17 cellular contexts compared by ENCODE assay signal in genomic region chr12:684416-684815, GRCh38. TPM values are rescaled to one million over a fixed set of nuclear protein-coding genes. Genes with fewer than 3 reads are reported as not detected.
DNase-seq lines count a peak whose midpoint lies in the region; ATAC-seq and TF ChIP-seq lines count a peak whose summit lies in the region.
"Had no signal": no experiment of that assay in that cellular context is flagged by ENCODE, and none has a peak within 500 bp of the region (broad histone marks: within the 10 kb centered on the region; RNA-seq: fewer than 3 reads in every experiment).

No MANE protein-coding gene starts in this region.

- in situ Hi-C loops in IMR-90 (cut with MboI; ENCODE audit: low sequenced_read_pairs): no loop called here

- H3K27ac ChIP-seq in CD4-positive, alpha-beta memory T cell (ENCODE audit: low read depth, low read length): peak overlapping the region; percentile 81
- no peak overlapping the region for H3K27ac ChIP-seq in IMR-90 (ENCODE audit: insufficient read depth, low read length)
- H3K27ac ChIP-seq in neural progenitor cell: no peak overlapping the region
- H3K27ac ChIP-seq in dorsolateral prefrontal cortex: no peak overlapping the region

- intact Hi-C loops in CD4-positive, alpha-beta memory T cell (cut with micrococcal nuclease): loop anchor here (2.0 kb wide), 2 partner anchors 18 to 40 kb away; no protein-coding TSS in a partner anchor
- intact Hi-C loops in IMR-90 (cut with micrococcal nuclease): loop anchor here (10.0 kb wide), 1 partner anchor 50 kb away; no protein-coding TSS in a partner anchor
- intact Hi-C loops in dorsolateral prefrontal cortex (cut with DNase I): no loop called here

- H3K36me3 Mint-ChIP-seq in CD4-positive, alpha-beta memory T cell: no peaks in the 10 kb centered on the region
- no peaks in the 10 kb centered on the region for H3K36me3 Mint-ChIP-seq in activated naive CD8-positive, alpha-beta T cell treated with anti-CD3 and anti-CD28 coated beads for 36 hours
- H3K36me3 Mint-ChIP-seq in neural progenitor cell: no peaks in the 10 kb centered on the region

- no peak overlapping the region for H2BK20ac ChIP-seq in IMR-90 (ENCODE audit: low read depth, low read length)

- H3K4me1 ChIP-seq in CD4-positive, alpha-beta memory T cell (ENCODE audit: insufficient read depth, low read length): peaks cover 33% of the 10 kb centered on the region
- no peaks in the 10 kb centered on the region; the same call in 1 of the 2 replicates for H3K4me1 ChIP-seq in IMR-90 (ENCODE audit: control insufficient read depth, insufficient read depth, low read length)
- peaks cover 5% of the 10 kb centered on the region for H3K4me1 ChIP-seq in neural progenitor cell

- no peaks in the 10 kb centered on the region for H3K9me1 ChIP-seq in IMR-90 (ENCODE audit: insufficient read depth, low read length)

- peak overlapping the region; percentile 90 to 100 (median 99) for H3K27ac Mint-ChIP-seq in CD4-positive, alpha-beta memory T cell
- H3K27ac Mint-ChIP-seq in activated naive CD8-positive, alpha-beta T cell treated with anti-CD3 and anti-CD28 coated beads for 36 hours: peak overlapping the region; percentile 52
- H3K27ac Mint-ChIP-seq in neural progenitor cell: peak overlapping the region; percentile 73

- POLR2A ChIA-PET in CD4-positive, alpha-beta memory T cell (lab: Charles Lee; ENCODE audit: partially characterized antibody): interaction anchor here (1.2 to 4.0 kb wide), 6 partner anchors 10 to 67 kb away, joined by 3 to 60 read pairs (median 22); partner anchors contain the start of gene WNK1
- POLR2A ChIA-PET in IMR-90 (lab: Charles Lee; ENCODE audit: unreplicated experiment): no interaction called here

- TF ChIP-seq CTCF in IMR-90 (conservative IDR thresholded peaks at IDR 0.05; ENCODE audit: low read depth, low read length) (no peak), neural progenitor cell (IDR thresholded peaks at IDR 0.05) (no peak), dorsolateral prefrontal cortex (IDR thresholded peaks at IDR 0.05 in 54 of 56, conservative IDR thresholded peaks at IDR 0.05 in 2 of 56; ENCODE audit: low read depth in 1 of 56, partially characterized antibody in 56 of 56) (no peak)

- H2AK9ac ChIP-seq in IMR-90 (replicated peaks; ENCODE audit: low read depth, low read length, poor library complexity): no peak overlapping the region

- H3K4me3 ChIP-seq in CD4-positive, alpha-beta memory T cell (ENCODE audit: low read length in 2 of 2): no peak overlapping the region
- H3K4me3 ChIP-seq in IMR-90 (ENCODE audit: insufficient read depth, low read depth, low read length) (no peak overlapping the region), neural progenitor cell (no peak overlapping the region), dorsolateral prefrontal cortex (no peak overlapping the region)
- H3K4me3 ChIP-seq: MG63 had no signal

- H3K27me3 Mint-ChIP-seq in CD4-positive, alpha-beta memory T cell: no peaks in the 10 kb centered on the region
- no peaks in the 10 kb centered on the region for H3K27me3 Mint-ChIP-seq in activated naive CD8-positive, alpha-beta T cell treated with anti-CD3 and anti-CD28 coated beads for 36 hours
- H3K27me3 Mint-ChIP-seq in neural progenitor cell (ENCODE audit: insufficient read depth, low read depth): peaks cover 21% of the 10 kb centered on the region

- H3K27me3 ChIP-seq in CD4-positive, alpha-beta memory T cell (ENCODE audit: insufficient read depth, low read length): no peaks in the 10 kb centered on the region
- H3K27me3 ChIP-seq in IMR-90 (ENCODE audit: control insufficient read depth, insufficient read depth, low read length) (peaks cover 7% of the 10 kb centered on the region), neural progenitor cell (no peaks in the 10 kb centered on the region), dorsolateral prefrontal cortex (no peaks in the 10 kb centered on the region)
- H3K27me3 ChIP-seq: MG63 had no signal

- no peak overlapping the region; the same call in 1 of the 2 replicates for H3K14ac ChIP-seq in IMR-90 (replicated peaks; ENCODE audit: low read depth, low read length)

- H3K4ac ChIP-seq in IMR-90 (ENCODE audit: low read depth, low read length): no peak overlapping the region

- H4K8ac ChIP-seq in IMR-90 (ENCODE audit: low read depth in 2 of 2, low read length in 2 of 2): no peak overlapping the region

- WGBS in IMR-90 (ENCODE audit: extremely low coverage in 2 of 2, insufficient read length in 1 of 2), 2 experiments: no CpG with 5 or more reads among the region's 4 CpGs

- no peak for ATAC-seq in IMR-90 (ENCODE audit: low read depth)
- ATAC-seq: esophagus mucosa, sciatic nerve had no signal

- no peak overlapping the region for H2BK5ac ChIP-seq in IMR-90 (ENCODE audit: low read depth, low read length, poor library complexity, severe bottlenecking)

- peaks cover 33 to 50% (median 37%) of the 10 kb centered on the region in 4 donors for H3K4me1 Mint-ChIP-seq in CD4-positive, alpha-beta memory T cell
- peaks cover 44% of the 10 kb centered on the region for H3K4me1 Mint-ChIP-seq in activated naive CD8-positive, alpha-beta T cell treated with anti-CD3 and anti-CD28 coated beads for 36 hours
- peaks cover 31% of the 10 kb centered on the region for H3K4me1 Mint-ChIP-seq in neural progenitor cell

- no peak overlapping the region for H3K4me2 ChIP-seq in IMR-90 (ENCODE audit: low read depth, low read length)
- no peak overlapping the region for H3K4me2 ChIP-seq in neural progenitor cell

- no peak overlapping the region for H4K5ac ChIP-seq in IMR-90 (ENCODE audit: low read depth, low read length)

- H3K56ac ChIP-seq in IMR-90 (ENCODE audit: extremely low read depth, insufficient read depth, low read length): no peak overlapping the region

- peaks cover 4% of the 10 kb centered on the region for H3F3A ChIP-seq in neural progenitor cell (ENCODE audit: low read depth)

- dilution Hi-C loops in IMR-90 (cut with HindIII; ENCODE audit: low sequenced_read_pairs, unreplicated experiment): no loop called here

- no peaks in the 10 kb centered on the region for H3K36me3 ChIP-seq in CD4-positive, alpha-beta memory T cell (ENCODE audit: insufficient read depth, low read length)
- H3K36me3 ChIP-seq in IMR-90 (ENCODE audit: control insufficient read depth, insufficient read depth, low read length) (no peaks in the 10 kb centered on the region), neural progenitor cell (no peaks in the 10 kb centered on the region)
- H3K36me3 ChIP-seq: MG63 had no signal

- no peaks in the 10 kb centered on the region for H3K79me2 ChIP-seq in neural progenitor cell (ENCODE audit: low read depth)

- peak overlapping the region in 6 of 8 donors; percentile 13 to 60 (median 34) for H3K4me3 Mint-ChIP-seq in CD4-positive, alpha-beta memory T cell
- no peak overlapping the region for H3K4me3 Mint-ChIP-seq in activated naive CD8-positive, alpha-beta T cell treated with anti-CD3 and anti-CD28 coated beads for 36 hours
- no peak overlapping the region for H3K4me3 Mint-ChIP-seq in neural progenitor cell

- H3K9me3 ChIP-seq in CD4-positive, alpha-beta memory T cell (ENCODE audit: control insufficient read depth in 1 of 2, low read length in 2 of 2): no peaks in the 10 kb centered on the region
- H3K9me3 ChIP-seq in IMR-90 (ENCODE audit: control insufficient read depth, insufficient read depth, low read length) (no peaks in the 10 kb centered on the region), neural progenitor cell (ENCODE audit: low read depth) (no peaks in the 10 kb centered on the region)
- H3K9me3 ChIP-seq: MG63 had no signal

- CTCF ChIA-PET in CD4-positive, alpha-beta memory T cell (lab: Charles Lee; ENCODE audit: partially characterized antibody): interaction anchor here (0.9 to 3.5 kb wide), 4 partner anchors 22 to 109 kb away, joined by 3 to 41 read pairs (median 4); partner anchors contain the start of gene WNK1
- CTCF ChIA-PET in IMR-90 (lab: Yijun Ruan, JAX): no interaction called here

- H4K20me1 ChIP-seq in IMR-90 (ENCODE audit: insufficient read depth, low read length): no peaks in the 10 kb centered on the region
- no peaks in the 10 kb centered on the region for H4K20me1 ChIP-seq in neural progenitor cell (ENCODE audit: low read depth)

- 0 out of 2 replicates have a peak overlapping the region, but pooled peaks have one; percentile 47 for H3K23ac ChIP-seq in IMR-90 (ENCODE audit: low read depth, low read length)

- H3K18ac ChIP-seq in IMR-90 (ENCODE audit: low read depth, low read length): no peak overlapping the region

- no peak overlapping the region for H2AK5ac ChIP-seq in IMR-90 (ENCODE audit: low read depth, low read length)

- no peak for TF ChIP-seq RAD21 in IMR-90 (IDR thresholded peaks at IDR 0.05; ENCODE audit: low read length)

- H4K91ac ChIP-seq in IMR-90 (ENCODE audit: insufficient read depth, low read depth, low read length): no peak overlapping the region

- no peak overlapping the region for H3K9ac ChIP-seq in IMR-90 (ENCODE audit: low read depth, low read length)
- H3K9ac ChIP-seq in neural progenitor cell: no peak overlapping the region

- H2BK120ac ChIP-seq in IMR-90 (ENCODE audit: low read depth, low read length): no peak overlapping the region

- BruUV-seq in IMR-90 (replicated peaks; lab: Mats Ljungman, UMichigan): no TSS peak

- H2AFZ ChIP-seq in IMR-90 (replicated peaks; ENCODE audit: low read length, poor library complexity): no peak overlapping the region
- H2AFZ ChIP-seq in neural progenitor cell (replicated peaks): no peak overlapping the region

- no peak for TF ChIP-seq POLR2A in IMR-90 (IDR thresholded peaks at IDR 0.05; ENCODE audit: low read depth, low read length)

- no peaks in the 10 kb centered on the region for H3K79me1 ChIP-seq in IMR-90 (ENCODE audit: low read depth in 1 of 2, low read length in 2 of 2)

- no peaks in the 10 kb centered on the region for H3K9me3 Mint-ChIP-seq in CD4-positive, alpha-beta memory T cell
- no peaks in the 10 kb centered on the region for H3K9me3 Mint-ChIP-seq in activated naive CD8-positive, alpha-beta T cell treated with anti-CD3 and anti-CD28 coated beads for 36 hours
- peaks cover 11% of the 10 kb centered on the region for H3K9me3 Mint-ChIP-seq in neural progenitor cell

- no peak for DNase-seq in CD4-positive, alpha-beta memory T cell
- DNase-seq in IMR-90: no peak
- DNase-seq in activated naive CD8-positive, alpha-beta T cell treated with anti-CD3 and anti-CD28 coated beads for 36 hours: no peak
- DNase-seq in neural progenitor cell (ENCODE audit: low spot score): peak; percentile 10
- DNase-seq in dorsolateral prefrontal cortex: no peak
- no peak for DNase-seq in LoVo (ENCODE audit: low spot score)
- DNase-seq in NCI-H345 (lab: John Stamatoyannopoulos, UW): no peak
- DNase-seq: activated CD8-positive, alpha-beta memory T cell treated with anti-CD3 and anti-CD28 coated beads for 24 hours; amygdala; caudate nucleus; DMS 273 treated with DMSO at 0.1 percent for 48 hours; GF-D8; MG63; NCI-H2227 treated with DMSO at 0.1 percent for 48 hours; RPMI8226 had no signal

- no peak overlapping the region for H2BK15ac ChIP-seq in IMR-90 (ENCODE audit: low read depth, low read length)

RNA-seq across cellular contexts. Expression of gene NINJ2, which starts 21.2 kb away (rescaled TPM):
- total RNA-seq in CD4-positive, alpha-beta memory T cell: 1 to 10 TPM; 3.7 to 4.5 TPM
- polyA plus RNA-seq in CD4-positive, alpha-beta memory T cell: 10 to 100 TPM; 25.5 to 30.3 TPM
- total RNA-seq in IMR-90 (2012; rRNA removed) (not detected in 2 replicates), neural progenitor cell (ENCODE audit: low replicate concordance) (0.37 TPM in 1 of 2 replicates, not detected in the other), dorsolateral prefrontal cortex (10 to 100 TPM in 88 of 120 experiments, 1 to 10 TPM in 32; 1.6 to 80.0 (median 16.4) TPM)
- not detected in 2 replicates for polyA plus RNA-seq in IMR-90 (2012; rRNA removed)
- not detected in 2 replicates for polyA plus RNA-seq in IMR-90 (2012; cell fraction: cytosol; rRNA removed)
- polyA plus RNA-seq in IMR-90 (2012; cell fraction: nucleus; rRNA removed; ENCODE audit: low replicate concordance): not detected in 2 replicates
- total RNA-seq in activated naive CD8-positive, alpha-beta T cell treated with anti-CD3 and anti-CD28 coated beads for 36 hours: 1 to 10 TPM; 1.4 to 1.9 TPM

Comparison
In these comparisons a context has a peak if more than half of its experiments do, and no peak if none do; other contexts are left out.
1. H3K4me3 Mint-ChIP-seq: peak in CD4-positive, alpha-beta memory T cell (6 of 8); none in activated naive CD8-positive, alpha-beta T cell treated with anti-CD3 and anti-CD28 coated beads for 36 hours (single experiment) and neural progenitor cell (single experiment).
2. intact Hi-C loops: an anchor here in CD4-positive, alpha-beta memory T cell (2.0 kb wide) and IMR-90 (10.0 kb wide); none called in dorsolateral prefrontal cortex.
3. Peak in every context shown above with its lines, with median percentiles within 50 percentile points of each other: H3K27ac Mint-ChIP-seq.